Comparison of ENCODE assay signal across 23 cellular contexts in the genomic region with DNA sequence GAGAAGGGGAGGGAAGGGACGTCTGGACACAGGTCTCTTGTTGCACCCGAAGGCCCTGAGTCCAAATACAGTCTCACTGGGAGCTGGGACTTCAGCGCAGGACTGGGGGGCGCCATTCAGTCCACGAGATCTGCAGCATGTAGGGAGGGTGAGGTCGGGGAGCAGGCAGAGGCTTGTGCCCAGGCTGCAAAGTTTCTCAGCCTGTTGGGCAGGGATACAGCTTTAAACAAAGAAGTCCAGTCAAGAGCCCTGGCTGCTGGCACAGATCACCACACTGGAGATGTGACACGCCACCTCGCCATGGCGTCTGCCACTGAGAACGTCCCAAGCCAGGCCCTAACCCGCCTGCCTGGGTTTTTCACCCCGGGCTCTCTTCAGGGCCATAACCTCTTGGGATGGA.
DNase-seq lines count a peak whose midpoint lies in the region; TF ChIP-seq lines count a peak whose summit lies in the region.
"Had no signal": no experiment of that assay in that cellular context is flagged by ENCODE, and none has a peak within 500 bp of the region (broad histone marks: within the 10 kb centered on the region; RNA-seq: fewer than 3 reads in every experiment).

No MANE protein-coding gene starts in this region.

- H3K9me3 ChIP-seq in endodermal cell (ENCODE audit: control insufficient read depth, low read length): no peaks in the 10 kb centered on the region
- no peaks in the 10 kb centered on the region for H3K9me3 ChIP-seq in testis

- H3K4me1 ChIP-seq in endodermal cell (ENCODE audit: control insufficient read depth, insufficient read depth, low read length): peaks cover 18% of the 10 kb centered on the region
- no peaks in the 10 kb centered on the region for H3K4me1 ChIP-seq in testis

- no peak for TF ChIP-seq POLR2A in testis (IDR thresholded peaks at IDR 0.05)

- H3K27ac Mint-ChIP-seq in endodermal cell: no peak overlapping the region
- H3K27ac Mint-ChIP-seq: activated CD4-positive, alpha-beta memory T cell treated with anti-CD3 and anti-CD28 coated beads, Interleukin-2, amount 10 ng/mL, durations not matched to agents 7 days and 5 days; nephron; stimulated activated naive CD8-positive, alpha-beta T cell treated with anti-CD3 and anti-CD28 coated beads, Interleukin-15, Interleukin-2, amounts not matched to agents 100 ng/mL and 50 ng/mL, for 24 hours had no signal

- intact Hi-C loops in testis (cut with DNase I; ENCODE audit: low total_unique reads): no loop called here

- H3K9ac ChIP-seq in endodermal cell (ENCODE audit: extremely low read depth, low read length, poor library complexity, severe bottlenecking): no peak overlapping the region
- H3K9ac ChIP-seq: BLaER1 treated with 17β-estradiol and CSF1 and Interleukin-3, amounts not matched to agents 10 nM and 100 nM had no signal

- 75 to 83% methylated on average over 5 to 11 of the region's 12 CpGs for WGBS in endodermal cell (ENCODE audit: insufficient coverage in 1 of 2, insufficient read length in 1 of 2), 2 experiments
- WGBS in testis, 2 donors: 89 to 90% methylated on average over 12 of the region's 12 CpGs

- TF ChIP-seq CTCF in endodermal cell (conservative IDR thresholded peaks at IDR 0.05) (no peak), testis (IDR thresholded peaks at IDR 0.05) (no peak)

- H3K36me3 ChIP-seq in endodermal cell (ENCODE audit: control insufficient read depth, insufficient read depth, low read length): no peaks in the 10 kb centered on the region
- H3K36me3 ChIP-seq in testis (ENCODE audit: low read depth, missing control alignments): no peaks in the 10 kb centered on the region
- H3K36me3 ChIP-seq: BLaER1 treated with 17β-estradiol and CSF1 and Interleukin-3, amounts not matched to agents 10 nM and 100 nM had no signal

- peaks cover 38% of the 10 kb centered on the region for H3K4me1 Mint-ChIP-seq in endodermal cell
- H3K4me1 Mint-ChIP-seq: activated CD4-positive, alpha-beta memory T cell treated with anti-CD3 and anti-CD28 coated beads, Interleukin-2, amount 10 ng/mL, durations not matched to agents 7 days and 5 days had no signal

- H3K4me3 ChIP-seq in endodermal cell (ENCODE audit: low read length) (no peak overlapping the region), testis (no peak overlapping the region)
- H3K4me3 ChIP-seq: BLaER1 treated with 17β-estradiol and CSF1 and Interleukin-3, amounts not matched to agents 10 nM and 100 nM; GM12878 had no signal

- H3K27ac ChIP-seq in endodermal cell (ENCODE audit: low read depth, low read length) (no peak overlapping the region), testis (no peak overlapping the region)
- H3K27ac ChIP-seq: 22Rv1; BLaER1 treated with 17β-estradiol and CSF1 and Interleukin-3, amounts not matched to agents 10 nM and 100 nM had no signal

- peak; percentile 13 for DNase-seq in DMS53 (lab: John Stamatoyannopoulos, UW)
- DNase-seq in DMS53 treated with DMSO at 0.1 percent for 48 hours (lab: John Stamatoyannopoulos, UW; ENCODE audit: unreplicated experiment): no peak
- DNase-seq in endodermal cell: peak; percentile 18
- peak; percentile 82 for DNase-seq in mesenteric fat pad (ENCODE audit: low spot score)
- DNase-seq in testis: peak; percentile 0
- no peak for DNase-seq in HT-29 (ENCODE audit: low spot score)
- DNase-seq in stimulated activated CD4-positive, alpha-beta T cell treated with anti-CD3 and anti-CD28 coated beads, Interleukin-4, amount 100 ng/mL, for 24 hours: no peak
- no peak for DNase-seq in Kasumi-1 (lab: John Stamatoyannopoulos, UW)
- DNase-seq: activated CD4-positive, alpha-beta memory T cell treated with anti-CD3 and anti-CD28 coated beads, Interleukin-2, amount 10 ng/mL, durations not matched to agents 7 days and 5 days; activated T-cell treated with anti-CD3 and anti-CD28 coated beads, Interleukin-2, amount 50 U/mL, for 48 hours; effector CD8-positive, alpha-beta T cell; GF-D8; HCEC 1CT; NCI-H2029; NCI-H510A; retina; SHP77; T-helper 1 cell had no signal

- peaks cover 3% of the 10 kb centered on the region for H3K36me3 Mint-ChIP-seq in endodermal cell (ENCODE audit: low read depth)

- H3K4me3 Mint-ChIP-seq in endodermal cell: no peak overlapping the region
- H3K4me3 Mint-ChIP-seq: activated CD4-positive, alpha-beta memory T cell treated with anti-CD3 and anti-CD28 coated beads, Interleukin-2, amount 10 ng/mL, durations not matched to agents 7 days and 5 days; nephron; stimulated activated naive CD8-positive, alpha-beta T cell treated with anti-CD3 and anti-CD28 coated beads, Interleukin-15, Interleukin-2, amounts not matched to agents 100 ng/mL and 50 ng/mL, for 24 hours had no signal

- H3K27me3 Mint-ChIP-seq in endodermal cell (ENCODE audit: insufficient read depth): peaks cover 5% of the 10 kb centered on the region
- H3K27me3 Mint-ChIP-seq: activated CD4-positive, alpha-beta memory T cell treated with anti-CD3 and anti-CD28 coated beads, Interleukin-2, amount 10 ng/mL, durations not matched to agents 7 days and 5 days; stimulated activated naive CD8-positive, alpha-beta T cell treated with anti-CD3 and anti-CD28 coated beads, Interleukin-15, Interleukin-2, amounts not matched to agents 100 ng/mL and 50 ng/mL, for 24 hours had no signal

- H3K27me3 ChIP-seq in endodermal cell (ENCODE audit: control insufficient read depth, insufficient read depth, low read length, poor library complexity, severe bottlenecking) (no peaks in the 10 kb centered on the region), testis (no peaks in the 10 kb centered on the region)
- H3K27me3 ChIP-seq: BLaER1 treated with 17β-estradiol and CSF1 and Interleukin-3, amounts not matched to agents 10 nM and 100 nM had no signal

- H3K9me3 Mint-ChIP-seq in endodermal cell: peaks cover 31% of the 10 kb centered on the region

Comparison
In these comparisons a context has a peak if more than half of its experiments do, and no peak if none do; other contexts are left out.
1. DNase-seq: peak in DMS53 (single experiment), endodermal cell (single experiment), mesenteric fat pad (single experiment) and testis (single experiment); none in DMS53 treated with DMSO at 0.1 percent for 48 hours (single experiment), HT-29 (single experiment), stimulated activated CD4-positive, alpha-beta T cell treated with anti-CD3 and anti-CD28 coated beads, Interleukin-4, amount 100 ng/mL, for 24 hours (single experiment) and Kasumi-1 (0 of 2).